21 cellular contexts compared by ENCODE assay signal in the genomic region with DNA sequence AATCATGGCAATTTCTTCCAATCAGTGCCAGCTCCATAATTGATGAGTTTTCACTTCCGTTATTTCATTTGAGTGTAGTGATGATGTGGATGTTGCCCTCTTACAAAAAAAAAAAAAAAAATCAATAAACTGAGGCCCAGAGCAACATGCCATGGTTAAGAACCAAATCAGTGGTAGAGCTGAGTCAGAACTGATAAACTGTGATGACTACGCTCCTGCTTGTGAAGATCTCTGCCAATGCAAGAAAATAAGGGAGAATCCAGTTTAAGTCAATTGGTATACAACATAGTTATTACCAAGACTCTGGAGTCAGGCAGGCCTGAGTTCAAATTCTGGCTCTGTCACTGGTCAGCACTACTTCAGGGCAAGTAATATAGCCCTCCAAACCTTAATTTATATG.
A peak's percentile ranks its signal among the peaks of the same experiment; 100 is the strongest.
DNase-seq lines count a peak whose midpoint lies in the region; ATAC-seq, FAIRE-seq and TF ChIP-seq lines count a peak whose summit lies in the region.
"Had no signal": no experiment of that assay in that cellular context is flagged by ENCODE, and none has a peak within 500 bp of the region (broad histone marks: within the 10 kb centered on the region; RNA-seq: fewer than 3 reads in every experiment).

No MANE protein-coding gene starts in this region.

- H3K4me2 ChIP-seq in A549 (peak overlapping the region; percentile 61; the same call in 2 of the 3 replicates), IMR-90 (ENCODE audit: low read depth, low read length) (no peak overlapping the region)

- H3K27me3 Mint-ChIP-seq in activated CD4-positive, alpha-beta memory T cell treated with anti-CD3 and anti-CD28 coated beads, Interleukin-2, amount 10 ng/mL, durations not matched to agents 7 days and 5 days: no peaks in the 10 kb centered on the region
- H3K27me3 Mint-ChIP-seq: CD4-positive, alpha-beta memory T cell; naive thymus-derived CD8-positive, alpha-beta T cell; stimulated activated memory B cell treated with anti-CD40 and anti-IgM and Interleukin-4, amounts not matched to agents 10 μg/mL and 1 μg/mL and 100 μg/mL, for 72 hours had no signal

- H3K18ac ChIP-seq in IMR-90 (ENCODE audit: low read depth, low read length): no peak overlapping the region

- CTCF ChIA-PET in A549 (lab: Yijun Ruan, JAX): interaction anchor here (0.6 kb wide), 1 partner anchor 161 kb away, joined by 4 read pairs; no protein-coding TSS in a partner anchor
- CTCF ChIA-PET in IMR-90 (lab: Yijun Ruan, JAX): interaction anchor here (0.6 to 0.7 kb wide), 2 partner anchors 63 to 337 kb away, joined by 3 to 4 read pairs; no protein-coding TSS in a partner anchor
- CTCF ChIA-PET in activated CD4-positive, alpha-beta memory T cell treated with anti-CD3 and anti-CD28 coated beads, Interleukin-2, amount 10 ng/mL, durations not matched to agents 7 days and 5 days (lab: Charles Lee): no interaction called here

- no peak overlapping the region for H3K4me3 Mint-ChIP-seq in activated CD4-positive, alpha-beta memory T cell treated with anti-CD3 and anti-CD28 coated beads, Interleukin-2, amount 10 ng/mL, durations not matched to agents 7 days and 5 days
- H3K4me3 Mint-ChIP-seq: CD4-positive, alpha-beta memory T cell; naive thymus-derived CD8-positive, alpha-beta T cell; stimulated activated memory B cell treated with anti-CD40 and anti-IgM and Interleukin-4, amounts not matched to agents 10 μg/mL and 1 μg/mL and 100 μg/mL, for 72 hours had no signal

- H3K4me1 ChIP-seq in A549 (peaks cover 72% of the 10 kb centered on the region), IMR-90 (ENCODE audit: control insufficient read depth, insufficient read depth, low read length) (peaks cover 19% of the 10 kb centered on the region), Peyer's patch (peaks cover 0 to 34% (median 0%) of the 10 kb centered on the region in 4 donors)

- WGBS in A549 (ENCODE audit: missing lambda C conversion rate): 84% methylated on average over 2 of the region's 2 CpGs
- WGBS in IMR-90 (ENCODE audit: extremely low coverage in 2 of 2, insufficient read length in 1 of 2), 2 experiments: no CpG with 5 or more reads among the region's 2 CpGs

- no peak overlapping the region for H2AFZ ChIP-seq in IMR-90 (replicated peaks; ENCODE audit: low read length, poor library complexity)

- no peak overlapping the region for H2BK15ac ChIP-seq in IMR-90 (ENCODE audit: low read depth, low read length)

- no peak overlapping the region for H4K5ac ChIP-seq in IMR-90 (ENCODE audit: low read depth, low read length)

- H3K36me3 ChIP-seq in IMR-90 (ENCODE audit: control insufficient read depth, insufficient read depth, low read length): no peaks in the 10 kb centered on the region; the same call in 1 of the 2 replicates
- peaks cover 0 to 11% (median 0%) of the 10 kb centered on the region in 3 donors for H3K36me3 ChIP-seq in Peyer's patch

- TF ChIP-seq POLR2A in A549 (IDR thresholded peaks at IDR 0.05; ENCODE audit: low read length) (no peak), IMR-90 (IDR thresholded peaks at IDR 0.05; ENCODE audit: low read depth, low read length) (no peak), Peyer's patch (IDR thresholded peaks at IDR 0.05) (no peak)

- H3K4ac ChIP-seq in IMR-90 (ENCODE audit: low read depth, low read length): no peak overlapping the region

- no peaks in the 10 kb centered on the region for H4K20me1 ChIP-seq in IMR-90 (ENCODE audit: insufficient read depth, low read length)

- H3K23ac ChIP-seq in IMR-90 (ENCODE audit: low read depth, low read length): no peak overlapping the region

- no peak overlapping the region for H3K14ac ChIP-seq in IMR-90 (replicated peaks; ENCODE audit: low read depth, low read length)

- no peak for TF ChIP-seq EP300 in A549 (IDR thresholded peaks at IDR 0.05)

- no peak overlapping the region for H3K4me3 ChIP-seq in A549
- H3K4me3 ChIP-seq in IMR-90 (ENCODE audit: insufficient read depth, low read depth, low read length): no peak overlapping the region
- no peak overlapping the region for H3K4me3 ChIP-seq in astrocyte of the spinal cord (ENCODE audit: low read depth, low read length)
- no peak overlapping the region for H3K4me3 ChIP-seq in foreskin fibroblast (ENCODE audit: low read depth in 1 of 2, low read length in 2 of 2)
- H3K4me3 ChIP-seq in Peyer's patch: no peak overlapping the region
- H3K4me3 ChIP-seq: cardiac muscle cell, K562 had no signal

- H3K79me1 ChIP-seq in IMR-90 (ENCODE audit: low read depth in 1 of 2, low read length in 2 of 2): no peaks in the 10 kb centered on the region; a peak in 1 of 4 replicates

- in situ Hi-C loops in IMR-90 (cut with MboI; ENCODE audit: low sequenced_read_pairs) (no loop called here), astrocyte of the spinal cord (cut with HindIII; ENCODE audit: low sequenced_read_pairs) (no loop called here)

- BruUV-seq in IMR-90 (replicated peaks; lab: Mats Ljungman, UMichigan): no TSS peak

- no peak overlapping the region for H2AK9ac ChIP-seq in IMR-90 (replicated peaks; ENCODE audit: low read depth, low read length, poor library complexity)

- H3K9ac ChIP-seq in IMR-90 (ENCODE audit: low read depth, low read length): no peak overlapping the region

- H2AK5ac ChIP-seq in IMR-90 (ENCODE audit: low read depth, low read length): no peak overlapping the region

- no peaks in the 10 kb centered on the region for H3K9me3 Mint-ChIP-seq in activated CD4-positive, alpha-beta memory T cell treated with anti-CD3 and anti-CD28 coated beads, Interleukin-2, amount 10 ng/mL, durations not matched to agents 7 days and 5 days
- H3K9me3 Mint-ChIP-seq: CD4-positive, alpha-beta memory T cell; naive thymus-derived CD8-positive, alpha-beta T cell; stimulated activated memory B cell treated with anti-CD40 and anti-IgM and Interleukin-4, amounts not matched to agents 10 μg/mL and 1 μg/mL and 100 μg/mL, for 72 hours had no signal

- TF ChIP-seq CTCF in A549 (IDR thresholded peaks at IDR 0.05): no peak
- no peak for TF ChIP-seq CTCF in IMR-90 (conservative IDR thresholded peaks at IDR 0.05; ENCODE audit: low read depth, low read length)
- no peak for TF ChIP-seq CTCF in astrocyte of the spinal cord (IDR thresholded peaks at IDR 0.05; ENCODE audit: low read depth, low read length)
- no peak for TF ChIP-seq CTCF in foreskin fibroblast (IDR thresholded peaks at IDR 0.05; ENCODE audit: low read depth, low read length)
- TF ChIP-seq CTCF in Peyer's patch (IDR thresholded peaks at IDR 0.05): no peak

- peak overlapping the region; percentile 56 for H2BK5ac ChIP-seq in IMR-90 (ENCODE audit: low read depth, low read length, poor library complexity, severe bottlenecking)

- dilution Hi-C loops in IMR-90 (cut with HindIII; ENCODE audit: low sequenced_read_pairs, unreplicated experiment): no loop called here

- ATAC-seq in A549 (no peak), IMR-90 (ENCODE audit: low read depth) (peak; percentile 58)
- ATAC-seq: K562; naive thymus-derived CD8-positive, alpha-beta T cell; stimulated activated memory B cell treated with anti-CD40 and anti-IgM and Interleukin-4, amounts not matched to agents 10 μg/mL and 1 μg/mL and 100 μg/mL, for 72 hours had no signal

- H4K8ac ChIP-seq in IMR-90 (ENCODE audit: low read depth in 2 of 2, low read length in 2 of 2): no peak overlapping the region

- H3K27me3 ChIP-seq in IMR-90 (ENCODE audit: control insufficient read depth, insufficient read depth, low read length): no peaks in the 10 kb centered on the region
- no peaks in the 10 kb centered on the region for H3K27me3 ChIP-seq in Peyer's patch
- H3K27me3 ChIP-seq: cardiac muscle cell had no signal

- H2BK20ac ChIP-seq in IMR-90 (ENCODE audit: low read depth, low read length): peak overlapping the region; percentile 39; the same call in 1 of the 2 replicates

- no peak for FAIRE-seq in A549 (lab: Jason Lieb, UNC)
- FAIRE-seq: K562 had no signal

- H2BK120ac ChIP-seq in IMR-90 (ENCODE audit: low read depth, low read length): no peak overlapping the region

- H3K9me3 ChIP-seq in A549 (no peaks in the 10 kb centered on the region), IMR-90 (ENCODE audit: control insufficient read depth, insufficient read depth, low read length) (no peaks in the 10 kb centered on the region), Peyer's patch (no peaks in the 10 kb centered on the region)

- no peak overlapping the region for H3K27ac Mint-ChIP-seq in activated CD4-positive, alpha-beta memory T cell treated with anti-CD3 and anti-CD28 coated beads, Interleukin-2, amount 10 ng/mL, durations not matched to agents 7 days and 5 days
- H3K27ac Mint-ChIP-seq: naive thymus-derived CD8-positive, alpha-beta T cell had no signal

- peaks cover 8% of the 10 kb centered on the region for H3K36me3 Mint-ChIP-seq in activated CD4-positive, alpha-beta memory T cell treated with anti-CD3 and anti-CD28 coated beads, Interleukin-2, amount 10 ng/mL, durations not matched to agents 7 days and 5 days (ENCODE audit: low read depth)

- DNase-seq in A549 (ENCODE audit: low read depth in 1 of 2, low spot score in 1 of 2) (no peak), IMR-90 (peak; percentile 79), astrocyte of the spinal cord (ENCODE audit: low read depth, low spot score) (peak; percentile 28), foreskin fibroblast (peak; percentile 27 to 65), EL (no peak), Peyer's patch (no peak)
- DNase-seq in stimulated activated naive CD4-positive, alpha-beta T cell (lab: John Stamatoyannopoulos, UW): no peak
- no peak for DNase-seq in activated CD4-positive, alpha-beta memory T cell treated with anti-CD3 and anti-CD28 coated beads, Interleukin-2, amount 10 ng/mL, durations not matched to agents 7 days and 5 days
- DNase-seq: activated CD4-positive, alpha-beta T cell treated with anti-CD3 and anti-CD28 coated beads for 1 hour; activated CD8-positive, alpha-beta memory T cell treated with anti-CD3 and anti-CD28 coated beads, Interleukin-2, amount 50 U/mL, for 48 hours; activated naive CD4-positive, alpha-beta T cell treated with Interleukin-2 at 50 U/mL for 16 hours; CD4-positive, alpha-beta memory T cell; effector CD4-positive, alpha-beta T cell; naive thymus-derived CD8-positive, alpha-beta T cell; NCI-H2171 treated with DMSO at 0.1 percent for 48 hours; NK-92 treated with Interleukin-12 subunit alpha and Interleukin-12 subunit beta, amount 100 ng/mL, for 24 hours; SIG-M5; T-helper 9 cell had no signal

- H4K91ac ChIP-seq in IMR-90 (ENCODE audit: insufficient read depth, low read depth, low read length): no peak overlapping the region

- TF ChIP-seq RAD21 in A549 (conservative IDR thresholded peaks at IDR 0.05 in 1 of 2, IDR thresholded peaks at IDR 0.05 in 1 of 2): no peak
- TF ChIP-seq RAD21 in IMR-90 (IDR thresholded peaks at IDR 0.05; ENCODE audit: low read length): no peak

- peaks cover 9% of the 10 kb centered on the region for H3K9me1 ChIP-seq in IMR-90 (ENCODE audit: insufficient read depth, low read length)

- H3K27ac ChIP-seq in A549: peak overlapping the region; percentile 53 to 81; a peak in 4 of 6 replicates
- H3K27ac ChIP-seq in IMR-90 (ENCODE audit: insufficient read depth, low read length): no peak overlapping the region
- H3K27ac ChIP-seq in Peyer's patch: no peak overlapping the region

- no peak overlapping the region for H3K56ac ChIP-seq in IMR-90 (ENCODE audit: extremely low read depth, insufficient read depth, low read length)

- intact Hi-C loops in IMR-90 (cut with micrococcal nuclease): no loop called here

- POLR2A ChIA-PET in A549 (lab: Yijun Ruan, JAX): no interaction called here
- POLR2A ChIA-PET in IMR-90 (lab: Charles Lee; ENCODE audit: unreplicated experiment): no interaction called here
- POLR2A ChIA-PET in activated CD4-positive, alpha-beta memory T cell treated with anti-CD3 and anti-CD28 coated beads, Interleukin-2, amount 10 ng/mL, durations not matched to agents 7 days and 5 days (lab: Charles Lee): no interaction called here

- no peaks in the 10 kb centered on the region for H3K4me1 Mint-ChIP-seq in activated CD4-positive, alpha-beta memory T cell treated with anti-CD3 and anti-CD28 coated beads, Interleukin-2, amount 10 ng/mL, durations not matched to agents 7 days and 5 days

Comparison
In these comparisons a context has a peak if more than half of its experiments do, and no peak if none do; other contexts are left out.
1. DNase-seq: peak in IMR-90 (single experiment), astrocyte of the spinal cord (single experiment) and foreskin fibroblast (2 of 2); none in A549 (0 of 2), stimulated activated naive CD4-positive, alpha-beta T cell (0 of 6), activated CD4-positive, alpha-beta memory T cell treated with anti-CD3 and anti-CD28 coated beads, Interleukin-2, amount 10 ng/mL, durations not matched to agents 7 days and 5 days (single experiment), EL (single experiment) and Peyer's patch (0 of 3).
2. H3K27ac ChIP-seq: peak in A549 (2 of 2); none in IMR-90 (single experiment) and Peyer's patch (0 of 4).